Comparison of ENCODE assay signal across 8 cellular contexts in genomic region chr12:2877959-2878732, GRCh38. TPM values are rescaled to one million over a fixed set of nuclear protein-coding genes. Genes with fewer than 3 reads are reported as not detected.
DNase-seq lines count a peak whose midpoint lies in the region; ATAC-seq, FAIRE-seq and TF ChIP-seq lines count a peak whose summit lies in the region.

No MANE protein-coding gene starts in this region.

- H3K79me2 ChIP-seq in endothelial cell of umbilical vein (ENCODE audit: control insufficient read depth, insufficient read depth, low read length), result peaks cover 79% of the 10 kb centered on the region

- TF ChIP-seq POLR2A in IMR-90 (IDR thresholded peaks at IDR 0.05; ENCODE audit: low read depth, low read length), result no peak
- no peak for TF ChIP-seq POLR2A in endothelial cell of umbilical vein (IDR thresholded peaks at IDR 0.05; ENCODE audit: low read depth, low read length)

- peak overlapping the region; percentile 89 for H3K9ac ChIP-seq in IMR-90 (ENCODE audit: low read depth, low read length)
- H3K9ac ChIP-seq in endothelial cell of umbilical vein (replicated peaks; ENCODE audit: extremely low read depth, insufficient read depth, low read length), result peak overlapping the region; percentile 97

- H3K4me3 ChIP-seq in IMR-90 (ENCODE audit: insufficient read depth, low read depth, low read length) (peak overlapping the region; percentile 82), endothelial cell of umbilical vein (replicated peaks in 1 of 3; ENCODE audit: insufficient read depth in 1 of 3, low read depth in 1 of 3, low read length in 3 of 3) (peak overlapping the region; percentile 56 to 99 (median 99))
- peak overlapping the region; percentile 83 for H3K4me3 ChIP-seq in naive thymus-derived CD4-positive, alpha-beta T cell (ENCODE audit: low read length)

- CTCF ChIA-PET in CD4-positive, alpha-beta T cell (lab: Charles Lee), result interaction anchor here (0.8 to 1.0 kb wide), 3 partner anchors 10 to 12 kb away, joined by 3 read pairs; partner anchors contain the start of gene TULP3
- CTCF ChIA-PET in IMR-90 (lab: Yijun Ruan, JAX), result interaction anchor here (0.9 kb wide), 1 partner anchor 33 kb away, joined by 4 read pairs; no protein-coding TSS in a partner anchor
- CTCF ChIA-PET in endothelial cell of umbilical vein (lab: Charles Lee), result interaction anchor here (0.8 to 2.9 kb wide), 11 partner anchors 8 to 164 kb away, joined by 3 to 21 read pairs (median 5); partner anchors contain the start of gene TULP3
- CTCF ChIA-PET in naive thymus-derived CD4-positive, alpha-beta T cell (lab: Charles Lee), result interaction anchor here (1.9 kb wide), 1 partner anchor 12 kb away, joined by 6 read pairs; the partner anchor contains the start of gene TULP3

- in situ Hi-C loops in IMR-90 (cut with MboI; ENCODE audit: low sequenced_read_pairs), result no loop called here

- H3K4me3 Mint-ChIP-seq in CD4-positive, alpha-beta T cell, result peak overlapping the region; percentile 97
- peak overlapping the region; percentile 89 to 100 (median 98) for H3K4me3 Mint-ChIP-seq in naive thymus-derived CD4-positive, alpha-beta T cell

- intact Hi-C loops in CD4-positive, alpha-beta T cell (cut with DNase I, micrococcal nuclease), result loop anchor here in 1 of 2 experiments (1.0 to 5.0 kb wide), 4 partner anchors 12 to 199 kb away; partner anchors contain the start of genes FKBP4, ITFG2, TSPAN9 and TULP3
- intact Hi-C loops in IMR-90 (cut with micrococcal nuclease), result no loop called here
- intact Hi-C loops in endothelial cell of umbilical vein (cut with micrococcal nuclease), result loop anchor here (1.0 to 2.0 kb wide), 3 partner anchors 12 to 156 kb away; partner anchors contain the start of gene TULP3
- intact Hi-C loops in naive thymus-derived CD4-positive, alpha-beta T cell (cut with micrococcal nuclease), result loop anchor here (1.0 to 5.0 kb wide), 6 partner anchors 12 to 874 kb away; partner anchors contain the start of genes ITFG2 (in 2 of the 2), TULP3 (in 2 of the 2), CRACR2A (in 1 of the 2) and FKBP4 (in 1 of the 2)

- H4K20me1 ChIP-seq in IMR-90 (ENCODE audit: insufficient read depth, low read length), result no peaks in the 10 kb centered on the region; the same call in 1 of the 2 replicates
- H4K20me1 ChIP-seq in endothelial cell of umbilical vein (replicated peaks; ENCODE audit: control insufficient read depth, extremely low read depth, insufficient read depth, low read length), result no peaks in the 10 kb centered on the region

- no peak for TF ChIP-seq CTCF in CD4-positive, alpha-beta T cell (IDR thresholded peaks at IDR 0.05)
- TF ChIP-seq CTCF in IMR-90 (conservative IDR thresholded peaks at IDR 0.05; ENCODE audit: low read depth, low read length) (no peak), endothelial cell of umbilical vein (IDR thresholded peaks at IDR 0.05; ENCODE audit: extremely low read depth in 1 of 2, insufficient read depth in 1 of 2, low read depth in 1 of 2, low read length in 2 of 2) (no peak)

- FAIRE-seq in endothelial cell of umbilical vein (lab: Jason Lieb, UNC), result peak; percentile 72

- H3K27me3 Mint-ChIP-seq in CD4-positive, alpha-beta T cell, result no peaks in the 10 kb centered on the region
- no peaks in the 10 kb centered on the region for H3K27me3 Mint-ChIP-seq in naive thymus-derived CD4-positive, alpha-beta T cell

- H2AK9ac ChIP-seq in IMR-90 (replicated peaks; ENCODE audit: low read depth, low read length, poor library complexity), result peak overlapping the region; percentile 93

- H3K27ac Mint-ChIP-seq in CD4-positive, alpha-beta T cell, result peak overlapping the region; percentile 99
- H3K27ac Mint-ChIP-seq in naive thymus-derived CD4-positive, alpha-beta T cell, result peak overlapping the region; percentile 98 to 100 (median 99)

- H3K14ac ChIP-seq in IMR-90 (replicated peaks; ENCODE audit: low read depth, low read length), result peak overlapping the region; percentile 76

- peak overlapping the region; percentile 86 for H3K27ac ChIP-seq in CD4-positive, alpha-beta T cell (ENCODE audit: low read depth, low read length)
- H3K27ac ChIP-seq in IMR-90 (ENCODE audit: insufficient read depth, low read length) (peak overlapping the region; percentile 86), endothelial cell of umbilical vein (ENCODE audit: insufficient read depth, low read depth, low read length) (peak overlapping the region; percentile 88)
- peak overlapping the region; percentile 94 for H3K27ac ChIP-seq in naive thymus-derived CD4-positive, alpha-beta T cell (ENCODE audit: low read depth, low read length)

- H2BK20ac ChIP-seq in IMR-90 (ENCODE audit: low read depth, low read length), result peak overlapping the region; percentile 11; the same call in 1 of the 2 replicates

- no peak for TF ChIP-seq RAD21 in IMR-90 (IDR thresholded peaks at IDR 0.05; ENCODE audit: low read length)

- peak overlapping the region; percentile 94 for H2AFZ ChIP-seq in IMR-90 (replicated peaks; ENCODE audit: low read length, poor library complexity)
- H2AFZ ChIP-seq in endothelial cell of umbilical vein (ENCODE audit: low read depth, low read length), result peak overlapping the region; percentile 99

- peak overlapping the region; percentile 28; the same call in 1 of the 2 replicates for H4K5ac ChIP-seq in IMR-90 (ENCODE audit: low read depth, low read length)

- peaks cover 6% of the 10 kb centered on the region for H3K4me1 ChIP-seq in IMR-90 (ENCODE audit: control insufficient read depth, insufficient read depth, low read length)
- H3K4me1 ChIP-seq in endothelial cell of umbilical vein (ENCODE audit: control insufficient read depth, extremely low read depth, insufficient read depth, low read length), result peaks cover 17% of the 10 kb centered on the region
- H3K4me1 ChIP-seq in naive thymus-derived CD4-positive, alpha-beta T cell (ENCODE audit: control insufficient read depth in 2 of 2, insufficient read depth in 2 of 2, low read length in 2 of 2), result peaks cover 10 to 14% of the 10 kb centered on the region in 2 donors

- no peaks in the 10 kb centered on the region for H3K9me3 Mint-ChIP-seq in CD4-positive, alpha-beta T cell
- H3K9me3 Mint-ChIP-seq in naive thymus-derived CD4-positive, alpha-beta T cell, result no peaks in the 10 kb centered on the region

- 27% methylated on average over 4 of the region's 16 CpGs; no CpG with 5 or more reads in 1 of the 2 experiments for WGBS in IMR-90 (ENCODE audit: extremely low coverage in 2 of 2, insufficient read length in 1 of 2), 2 experiments

- H3K9me1 ChIP-seq in IMR-90 (ENCODE audit: insufficient read depth, low read length) (peaks cover 9% of the 10 kb centered on the region), endothelial cell of umbilical vein (replicated peaks; ENCODE audit: control insufficient read depth, extremely low read depth, insufficient read depth, low read length) (no peaks in the 10 kb centered on the region)

- H3K56ac ChIP-seq in IMR-90 (ENCODE audit: extremely low read depth, insufficient read depth, low read length), result peak overlapping the region; percentile 5; the same call in 1 of the 2 replicates

- H3K27me3 ChIP-seq in CD4-positive, alpha-beta T cell (ENCODE audit: control insufficient read depth, insufficient read depth, low read length), result no peaks in the 10 kb centered on the region
- H3K27me3 ChIP-seq in IMR-90 (ENCODE audit: control insufficient read depth, insufficient read depth, low read length) (no peaks in the 10 kb centered on the region), endothelial cell of umbilical vein (ENCODE audit: control insufficient read depth in 2 of 2, insufficient read depth in 2 of 2, low read length in 2 of 2) (no peaks in the 10 kb centered on the region)
- H3K27me3 ChIP-seq in naive thymus-derived CD4-positive, alpha-beta T cell (ENCODE audit: control insufficient read depth in 2 of 2, insufficient read depth in 2 of 2, low read length in 2 of 2), result no peaks in the 10 kb centered on the region

- dilution Hi-C loops in IMR-90 (cut with HindIII; ENCODE audit: low sequenced_read_pairs, unreplicated experiment), result no loop called here
- dilution Hi-C loops in endothelial cell of umbilical vein (cut with MboI; ENCODE audit: extremely low pct_ligation_motif_present, low sequenced_read_pairs), result no loop called here

- peak overlapping the region; percentile 81 for H2BK5ac ChIP-seq in IMR-90 (ENCODE audit: low read depth, low read length, poor library complexity, severe bottlenecking)

- no TSS peak for BruUV-seq in IMR-90 (replicated peaks; lab: Mats Ljungman, UMichigan)
- BruUV-seq in endothelial cell of umbilical vein (replicated peaks; lab: Mats Ljungman, UMichigan), result no TSS peak

- POLR2A ChIA-PET in CD4-positive, alpha-beta T cell (lab: Charles Lee), result interaction anchor here (0.9 to 5.0 kb wide), 6 partner anchors 10 to 1771 kb away, joined by 3 to 77 read pairs (median 5); partner anchors contain the start of genes AKAP3, FKBP4, NDUFA9 and TULP3
- POLR2A ChIA-PET in IMR-90 (lab: Charles Lee; ENCODE audit: unreplicated experiment) (interaction anchor here (0.5 to 1.0 kb wide), 3 partner anchors 9 to 13 kb away, joined by 3 read pairs; partner anchors contain the start of gene TULP3), endothelial cell of umbilical vein (lab: Charles Lee) (no interaction called here)
- POLR2A ChIA-PET in naive thymus-derived CD4-positive, alpha-beta T cell (lab: Charles Lee), result interaction anchor here (0.6 to 2.7 kb wide), 11 partner anchors 10 to 186 kb away, joined by 3 to 21 read pairs (median 4); partner anchors contain the start of genes FKBP4, ITFG2 and TULP3

- H4K91ac ChIP-seq in IMR-90 (ENCODE audit: insufficient read depth, low read depth, low read length), result peak overlapping the region; percentile 80

- peaks cover 25% of the 10 kb centered on the region for H3K36me3 Mint-ChIP-seq in CD4-positive, alpha-beta T cell (ENCODE audit: low read depth)
- H3K36me3 Mint-ChIP-seq in naive thymus-derived CD4-positive, alpha-beta T cell, result peaks cover 0 to 23% (median 0%) of the 10 kb centered on the region in 5 donors

- peak overlapping the region; percentile 91 for H3K4ac ChIP-seq in IMR-90 (ENCODE audit: low read depth, low read length)

- H3K36me3 ChIP-seq in IMR-90 (ENCODE audit: control insufficient read depth, insufficient read depth, low read length) (no peaks in the 10 kb centered on the region), endothelial cell of umbilical vein (ENCODE audit: control insufficient read depth in 2 of 2, extremely low read depth in 1 of 2, insufficient read depth in 2 of 2, low read length in 2 of 2) (no peaks in the 10 kb centered on the region)
- H3K36me3 ChIP-seq in naive thymus-derived CD4-positive, alpha-beta T cell (ENCODE audit: control insufficient read depth in 2 of 3, insufficient read depth in 3 of 3, low read length in 3 of 3), result peaks cover 0 to 7% (median 0%) of the 10 kb centered on the region in 3 experiments

- H4K8ac ChIP-seq in IMR-90 (ENCODE audit: low read depth in 2 of 2, low read length in 2 of 2), result peak overlapping the region; percentile 45 to 90; a peak in 3 of 4 replicates

- peak in 2 of 10 experiments; percentile 6 to 7 for DNase-seq in CD4-positive, alpha-beta T cell
- peak; percentile 53 for DNase-seq in IMR-90
- DNase-seq in SIG-M5 treated with dmso at 0.1 percent for 504 hours (lab: John Stamatoyannopoulos, UW; ENCODE audit: unreplicated experiment), result peak; percentile 99
- DNase-seq in endothelial cell of umbilical vein (ENCODE audit: low read depth, low spot score), result peak; percentile 42
- DNase-seq in naive thymus-derived CD4-positive, alpha-beta T cell, result peak in 1 of 9 donors; percentile 5
- no peak for DNase-seq in NCI-H524 treated with DMSO at 0.1 percent for 48 hours (lab: John Stamatoyannopoulos, UW)
- DNase-seq in GM19240 (ENCODE audit: insufficient read length, low spot score), result no peak
- no peak for DNase-seq in middle frontal gyrus (ENCODE audit: extremely low spot score, low spot score)

- peaks cover 30% of the 10 kb centered on the region for H3K4me1 Mint-ChIP-seq in CD4-positive, alpha-beta T cell (ENCODE audit: low read depth)
- H3K4me1 Mint-ChIP-seq in naive thymus-derived CD4-positive, alpha-beta T cell, result peaks cover 21 to 59% (median 45%) of the 10 kb centered on the region in 7 donors

- no peaks in the 10 kb centered on the region for H3K9me3 ChIP-seq in CD4-positive, alpha-beta T cell (ENCODE audit: control insufficient read depth, low read length)
- H3K9me3 ChIP-seq in IMR-90 (ENCODE audit: control insufficient read depth, insufficient read depth, low read length) (no peaks in the 10 kb centered on the region), endothelial cell of umbilical vein (replicated peaks; ENCODE audit: control insufficient read depth, insufficient read depth, low read length) (no peaks in the 10 kb centered on the region)
- H3K9me3 ChIP-seq in naive thymus-derived CD4-positive, alpha-beta T cell (ENCODE audit: control insufficient read depth in 2 of 3, low read length in 3 of 3), result no peaks in the 10 kb centered on the region

- H2BK120ac ChIP-seq in IMR-90 (ENCODE audit: low read depth, low read length), result 0 out of 2 replicates have a peak overlapping the region, but pooled peaks have one; percentile 35

- peak overlapping the region; percentile 23; the same call in 1 of the 3 replicates for H2BK15ac ChIP-seq in IMR-90 (ENCODE audit: low read depth, low read length)

- ATAC-seq in CD4-positive, alpha-beta T cell (ENCODE audit: poor library complexity), result no peak
- ATAC-seq in IMR-90 (ENCODE audit: low read depth), result no peak
- ATAC-seq in naive thymus-derived CD4-positive, alpha-beta T cell, result peak; percentile 30

- peak overlapping the region; percentile 90 for H3K23ac ChIP-seq in IMR-90 (ENCODE audit: low read depth, low read length)

- peaks cover 41 to 63% of the 10 kb centered on the region in 2 experiments for H3K79me1 ChIP-seq in IMR-90 (ENCODE audit: low read depth in 1 of 2, low read length in 2 of 2)

- H2AK5ac ChIP-seq in IMR-90 (ENCODE audit: low read depth, low read length), result peak overlapping the region; percentile 57; the same call in 1 of the 2 replicates

- H3K4me2 ChIP-seq in IMR-90 (ENCODE audit: low read depth, low read length) (peak overlapping the region; percentile 79), endothelial cell of umbilical vein (ENCODE audit: insufficient read depth, low read length) (peak overlapping the region; percentile 79)

- H3K18ac ChIP-seq in IMR-90 (ENCODE audit: low read depth, low read length), result peak overlapping the region; percentile 25; the same call in 1 of the 2 replicates

RNA-seq across cellular contexts. Expression of gene RHNO1, which starts 1.1 kb away (rescaled TPM):
- total RNA-seq in CD4-positive, alpha-beta T cell, result 10 to 100 TPM; 26.5 to 31.3 TPM
- total RNA-seq in IMR-90 (2012; rRNA removed) (30.6 and 36.4 TPM in 2 replicates), endothelial cell of umbilical vein (33.8 and 39.9 TPM in 2 replicates)
- polyA plus RNA-seq in IMR-90 (2012; rRNA removed) (26.1 and 28.6 TPM in 2 replicates), endothelial cell of umbilical vein (35.2 and 37.9 TPM in 2 replicates)
- 14.7 and 20.0 TPM in 2 replicates for polyA plus RNA-seq in IMR-90 (2012; cell fraction: cytosol; rRNA removed)
- polyA plus RNA-seq in IMR-90 (2012; cell fraction: nucleus; rRNA removed; ENCODE audit: low replicate concordance), result 3.0 and 8.1 TPM in 2 replicates
- 43.4 and 45.5 TPM in 2 replicates for polyA plus RNA-seq in endothelial cell of umbilical vein (2011; cell fraction: cytosol; rRNA removed)
- polyA plus RNA-seq in endothelial cell of umbilical vein (2011; cell fraction: nucleus; rRNA removed), result 12.5 and 13.5 TPM in 2 replicates
- 33.7 and 43.7 TPM in 2 replicates for polyA plus RNA-seq in endothelial cell of umbilical vein (2012)
- polyA minus RNA-seq in endothelial cell of umbilical vein, result 24.5 and 46.8 TPM in 2 replicates
- polyA minus RNA-seq in endothelial cell of umbilical vein (2011; cell fraction: cytosol; rRNA and poly(A)+ RNA removed), result 25.8 TPM
- polyA minus RNA-seq in endothelial cell of umbilical vein (2011; cell fraction: nucleus; rRNA and poly(A)+ RNA removed), result 7.6 and 15.6 TPM in 2 replicates
- total RNA-seq in naive thymus-derived CD4-positive, alpha-beta T cell, result 10 to 100 TPM; 13.7 to 44.3 (median 28.7) TPM
- polyA plus RNA-seq in naive thymus-derived CD4-positive, alpha-beta T cell, result 10 to 100 TPM; 49.4 to 53.6 TPM

RNA-seq across cellular contexts. Expression of gene FOXM1, which starts 1.2 kb away (rescaled TPM):
- total RNA-seq in CD4-positive, alpha-beta T cell, result under 1 TPM; 0.59 to 0.80 TPM
- 14.9 and 16.9 TPM in 2 replicates for total RNA-seq in IMR-90 (2012; rRNA removed)
- 27.8 and 29.3 TPM in 2 replicates for polyA plus RNA-seq in IMR-90 (2012; rRNA removed)
- polyA plus RNA-seq in IMR-90 (2012; cell fraction: cytosol; rRNA removed), result 19.8 and 30.9 TPM in 2 replicates
- polyA plus RNA-seq in IMR-90 (2012; cell fraction: nucleus; rRNA removed; ENCODE audit: low replicate concordance), result 21.4 and 28.0 TPM in 2 replicates
- total RNA-seq in endothelial cell of umbilical vein, result 110 and 136 TPM in 2 replicates
- polyA plus RNA-seq in endothelial cell of umbilical vein, result 34.0 and 43.5 TPM in 2 replicates
- 70.0 and 78.4 TPM in 2 replicates for polyA plus RNA-seq in endothelial cell of umbilical vein (2011; cell fraction: cytosol; rRNA removed)
- 54.3 and 66.6 TPM in 2 replicates for polyA plus RNA-seq in endothelial cell of umbilical vein (2011; cell fraction: nucleus; rRNA removed)
- 32.7 and 83.2 TPM in 2 replicates for polyA plus RNA-seq in endothelial cell of umbilical vein (2012)
- polyA minus RNA-seq in endothelial cell of umbilical vein, result 42.6 and 49.4 TPM in 2 replicates
- polyA minus RNA-seq in endothelial cell of umbilical vein (2011; cell fraction: cytosol; rRNA and poly(A)+ RNA removed), result 71.7 TPM
- polyA minus RNA-seq in endothelial cell of umbilical vein (2011; cell fraction: nucleus; rRNA and poly(A)+ RNA removed), result 23.9 and 32.7 TPM in 2 replicates
- total RNA-seq in naive thymus-derived CD4-positive, alpha-beta T cell, result 10 to 100 TPM in 1 of 5 experiments, 1 to 10 TPM in 1, under 1 TPM in 2, not detected in 1; 0.35 to 77.2 (median 0.82) TPM
- not detected for polyA plus RNA-seq in naive thymus-derived CD4-positive, alpha-beta T cell

RNA-seq across cellular contexts. Expression of gene TULP3, which starts 12.5 kb away (rescaled TPM):
- 1 to 10 TPM; 4.2 to 5.5 TPM for total RNA-seq in CD4-positive, alpha-beta T cell
- total RNA-seq in IMR-90 (2012; rRNA removed), result 31.1 and 35.5 TPM in 2 replicates
- polyA plus RNA-seq in IMR-90 (2012; rRNA removed), result 35.0 and 35.2 TPM in 2 replicates
- polyA plus RNA-seq in IMR-90 (2012; cell fraction: cytosol; rRNA removed), result 25.2 and 25.3 TPM in 2 replicates
- 44.8 and 64.6 TPM in 2 replicates for polyA plus RNA-seq in IMR-90 (2012; cell fraction: nucleus; rRNA removed; ENCODE audit: low replicate concordance)
- 30.8 and 32.9 TPM in 2 replicates for total RNA-seq in endothelial cell of umbilical vein
- 31.0 and 31.3 TPM in 2 replicates for polyA plus RNA-seq in endothelial cell of umbilical vein
- 32.4 and 32.8 TPM in 2 replicates for polyA plus RNA-seq in endothelial cell of umbilical vein (2011; cell fraction: cytosol; rRNA removed)
- polyA plus RNA-seq in endothelial cell of umbilical vein (2011; cell fraction: nucleus; rRNA removed), result 41.2 and 43.9 TPM in 2 replicates
- polyA plus RNA-seq in endothelial cell of umbilical vein (2012), result 32.1 and 32.3 TPM in 2 replicates
- polyA minus RNA-seq in endothelial cell of umbilical vein, result 26.8 and 29.8 TPM in 2 replicates
- polyA minus RNA-seq in endothelial cell of umbilical vein (2011; cell fraction: cytosol; rRNA and poly(A)+ RNA removed), result 9.6 TPM
- polyA minus RNA-seq in endothelial cell of umbilical vein (2011; cell fraction: nucleus; rRNA and poly(A)+ RNA removed), result 12.4 and 13.3 TPM in 2 replicates
- 1 to 10 TPM; 4.7 to 9.6 (median 7.4) TPM for total RNA-seq in naive thymus-derived CD4-positive, alpha-beta T cell
- 1 to 10 TPM; 4.5 to 6.7 TPM for polyA plus RNA-seq in naive thymus-derived CD4-positive, alpha-beta T cell

RNA-seq across cellular contexts. Expression of gene TEX52, which starts 21.3 kb away (rescaled TPM):
- not detected for total RNA-seq in CD4-positive, alpha-beta T cell
- total RNA-seq in IMR-90 (2012; rRNA removed) (not detected in 2 replicates), endothelial cell of umbilical vein (not detected in 2 replicates)
- polyA plus RNA-seq in IMR-90 (2012; rRNA removed) (not detected in 2 replicates), endothelial cell of umbilical vein (not detected in 2 replicates)
- not detected in 2 replicates for polyA plus RNA-seq in IMR-90 (2012; cell fraction: cytosol; rRNA removed)
- not detected in 2 replicates for polyA plus RNA-seq in IMR-90 (2012; cell fraction: nucleus; rRNA removed; ENCODE audit: low replicate concordance)
- not detected in 2 replicates for polyA plus RNA-seq in endothelial cell of umbilical vein (2011; cell fraction: cytosol; rRNA removed)
- polyA plus RNA-seq in endothelial cell of umbilical vein (2011; cell fraction: nucleus; rRNA removed), result not detected in 2 replicates
- polyA plus RNA-seq in endothelial cell of umbilical vein (2012), result not detected in 2 replicates
- not detected in 2 replicates for polyA minus RNA-seq in endothelial cell of umbilical vein
- polyA minus RNA-seq in endothelial cell of umbilical vein (2011; cell fraction: cytosol; rRNA and poly(A)+ RNA removed), result not detected
- polyA minus RNA-seq in endothelial cell of umbilical vein (2011; cell fraction: nucleus; rRNA and poly(A)+ RNA removed), result not detected in 2 replicates
- not detected for total RNA-seq in naive thymus-derived CD4-positive, alpha-beta T cell
- not detected for polyA plus RNA-seq in naive thymus-derived CD4-positive, alpha-beta T cell

RNA-seq across cellular contexts. Expression of gene NRIP2, which starts 43.3 kb away (rescaled TPM):
- not detected for total RNA-seq in CD4-positive, alpha-beta T cell
- total RNA-seq in IMR-90 (2012; rRNA removed) (0.18 and 0.28 TPM in 2 replicates), endothelial cell of umbilical vein (not detected in 2 replicates)
- polyA plus RNA-seq in IMR-90 (2012; rRNA removed) (0.19 and 0.27 TPM in 2 replicates), endothelial cell of umbilical vein (not detected in 2 replicates)
- polyA plus RNA-seq in IMR-90 (2012; cell fraction: cytosol; rRNA removed), result 0.01 and 0.27 TPM in 2 replicates
- polyA plus RNA-seq in IMR-90 (2012; cell fraction: nucleus; rRNA removed; ENCODE audit: low replicate concordance), result 0.14 and 0.28 TPM in 2 replicates
- polyA plus RNA-seq in endothelial cell of umbilical vein (2011; cell fraction: cytosol; rRNA removed), result not detected in 2 replicates
- polyA plus RNA-seq in endothelial cell of umbilical vein (2011; cell fraction: nucleus; rRNA removed), result not detected in 2 replicates
- 0.83 and 0.87 TPM in 2 replicates for polyA plus RNA-seq in endothelial cell of umbilical vein (2012)
- polyA minus RNA-seq in endothelial cell of umbilical vein, result not detected in 2 replicates
- not detected for polyA minus RNA-seq in endothelial cell of umbilical vein (2011; cell fraction: cytosol; rRNA and poly(A)+ RNA removed)
- polyA minus RNA-seq in endothelial cell of umbilical vein (2011; cell fraction: nucleus; rRNA and poly(A)+ RNA removed), result not detected in 2 replicates
- total RNA-seq in naive thymus-derived CD4-positive, alpha-beta T cell, result not detected
- polyA plus RNA-seq in naive thymus-derived CD4-positive, alpha-beta T cell, result 1 to 10 TPM; 1.6 to 2.0 TPM

Comparison
In these comparisons a context has a peak if more than half of its experiments do, and no peak if none do; other contexts are left out.
1. DNase-seq: peak in IMR-90 (single experiment), SIG-M5 treated with dmso at 0.1 percent for 504 hours (single experiment) and endothelial cell of umbilical vein (single experiment); none in NCI-H524 treated with DMSO at 0.1 percent for 48 hours (single experiment), GM19240 (single experiment) and middle frontal gyrus (single experiment).
2. Peak in every context shown above with its lines, with median percentiles within 50 percentile points of each other: H3K27ac ChIP-seq and H3K4me3 ChIP-seq.